Comparison of ENCODE assay signal across 8 cellular contexts in the genomic region with DNA sequence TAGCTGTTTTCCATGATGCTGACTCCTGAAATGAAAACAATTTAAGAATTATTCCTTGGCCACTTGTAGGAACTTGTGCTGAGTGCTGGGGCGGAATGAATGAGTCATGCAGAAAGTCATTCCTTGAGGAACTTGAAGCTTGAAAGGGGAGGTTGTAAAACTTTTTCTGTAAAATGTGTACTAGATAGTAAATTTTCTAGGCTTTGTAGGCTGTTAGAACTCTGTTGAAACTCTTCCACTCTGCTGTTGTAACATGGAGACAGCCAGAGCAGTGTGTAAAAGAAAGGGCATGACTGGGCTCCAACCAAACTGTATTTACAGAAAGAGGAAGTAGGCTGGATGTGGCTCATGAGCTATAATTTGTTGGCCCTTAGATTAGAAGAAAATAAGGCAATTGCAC.
A peak's percentile ranks its signal among the peaks of the same experiment; 100 is the strongest.
DNase-seq lines count a peak whose midpoint lies in the region; ATAC-seq lines count a peak whose summit lies in the region.

No MANE protein-coding gene starts in this region.

- peak overlapping the region; percentile 45 for H3K27ac ChIP-seq in subcutaneous abdominal adipose tissue (ENCODE audit: low read depth, low read length)

- H3K27me3 ChIP-seq in subcutaneous abdominal adipose tissue (ENCODE audit: control insufficient read depth in 5 of 5, insufficient read depth in 4 of 5, low read length in 5 of 5), result no peaks in the 10 kb centered on the region

- H3K36me3 ChIP-seq in subcutaneous abdominal adipose tissue (ENCODE audit: control insufficient read depth in 5 of 5, insufficient read depth in 5 of 5, low read length in 5 of 5), result peaks cover 1 to 36% (median 27%) of the 10 kb centered on the region in 5 donors

- H3K4me1 ChIP-seq in subcutaneous abdominal adipose tissue (ENCODE audit: control insufficient read depth in 5 of 5, insufficient read depth in 5 of 5, low read length in 5 of 5), result peaks cover 5 to 39% (median 26%) of the 10 kb centered on the region in 5 donors

- no peaks in the 10 kb centered on the region for H3K9me3 ChIP-seq in subcutaneous abdominal adipose tissue (ENCODE audit: control insufficient read depth in 5 of 5, low read length in 5 of 5)

- DNase-seq in GF-D8 (lab: John Stamatoyannopoulos, UW) (peak; percentile 57), amniotic stem cell (lab: John Stamatoyannopoulos, UW) (peak; percentile 79), inferior parietal cortex (ENCODE audit: extremely low spot score) (peak; percentile 20), NCI-H2196 treated with DMSO at 0.1 percent for 48 hours (lab: John Stamatoyannopoulos, UW; ENCODE audit: unreplicated experiment) (no peak)
- no peak for DNase-seq in activated T-cell treated with anti-CD3 and anti-CD28 coated beads, Interleukin-2, amount 50 U/mL, for 48 hours

- ATAC-seq in HG03442 (IDR thresholded peaks at IDR 0.05; ENCODE audit: unreplicated experiment) (peak; percentile 56), HG02763 (IDR thresholded peaks at IDR 0.05; ENCODE audit: unreplicated experiment) (no peak)

- H3K4me3 ChIP-seq in subcutaneous abdominal adipose tissue (ENCODE audit: low read depth in 1 of 5, low read length in 5 of 5), result no peak overlapping the region

- peak overlapping the region in 1 of 5 donors; percentile 43 for H3K9ac ChIP-seq in subcutaneous abdominal adipose tissue (ENCODE audit: low read length in 5 of 5)

Comparison
In these comparisons a context has a peak if more than half of its experiments do, and no peak if none do; other contexts are left out.
1. DNase-seq: peak in GF-D8 (single experiment), amniotic stem cell (single experiment) and inferior parietal cortex (single experiment); none in activated T-cell treated with anti-CD3 and anti-CD28 coated beads, Interleukin-2, amount 50 U/mL, for 48 hours (0 of 2) and NCI-H2196 treated with DMSO at 0.1 percent for 48 hours (single experiment).